Comparison of ENCODE assay signal across 36 cellular contexts in the genomic region with DNA sequence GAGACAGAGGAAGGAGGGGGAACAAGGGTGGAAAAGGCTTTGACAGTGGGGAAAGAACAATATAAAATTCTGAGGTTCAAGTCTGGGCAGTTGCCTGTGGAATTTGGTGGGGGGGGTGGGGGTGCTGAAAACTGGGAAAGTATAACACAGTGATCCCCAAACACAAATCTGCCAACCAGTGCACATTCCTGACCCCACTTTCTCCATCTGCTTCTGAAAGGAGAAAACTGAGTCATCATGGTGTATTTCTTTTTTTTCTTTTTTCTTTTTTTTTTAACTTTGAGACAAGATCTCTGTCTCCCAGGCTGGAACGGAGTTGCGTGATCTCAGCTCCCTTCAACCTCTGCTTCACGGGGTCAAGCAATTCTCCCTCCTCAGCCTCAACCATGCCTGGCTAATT. TPM values are rescaled to one million over a fixed set of nuclear protein-coding genes. Genes with fewer than 3 reads are reported as not detected.
"Had no signal": no experiment of that assay in that cellular context is flagged by ENCODE, and none has a peak within 500 bp of the region (broad histone marks: within the 10 kb centered on the region; RNA-seq: fewer than 3 reads in every experiment).

No MANE protein-coding gene starts in this region.

- H3K4me3 ChIP-seq: heart right ventricle, left lung, lower lobe of right lung, right lobe of liver, skin epidermis, thyroid gland, upper lobe of left lung, vagina had no signal

- H3K36me3 ChIP-seq: brain microvascular endothelial cell, heart right ventricle, left lung, lower lobe of right lung, right lobe of liver, thyroid gland, upper lobe of left lung, vagina had no signal

- H3K9me3 ChIP-seq: heart right ventricle, left lung, lower lobe of right lung, right lobe of liver, thyroid gland, upper lobe of left lung, vagina had no signal

- H3K27me3 ChIP-seq: right lobe of liver, thyroid gland, vagina had no signal

- DNase-seq: activated CD4-positive, alpha-beta memory T cell treated with anti-CD3 and anti-CD28 coated beads for 36 hours; activated CD4-positive, alpha-beta T cell treated with anti-CD3 and anti-CD28 coated beads, Interleukin-2, amount 10 ng/mL, durations not matched to agents 24 days and 14 days; activated CD4-positive, CD25-positive, alpha-beta regulatory T cell treated with anti-CD3 and anti-CD28 coated beads, Interleukin-2, amount 50 U/mL, for 72 hours; activated CD8-positive, alpha-beta memory T cell treated with anti-CD3 and anti-CD28 coated beads, Interleukin-2, amount 50 U/mL, for 4 hours; activated effector memory CD4-positive, alpha-beta T cell treated with anti-CD3 and anti-CD28 coated beads, Interleukin-2, amount 50 U/mL, for 16 hours; activated naive CD4-positive, alpha-beta T cell treated with anti-CD3 and anti-CD28 coated beads for 36 hours; activated naive CD8-positive, alpha-beta T cell treated with anti-CD3 and anti-CD28 coated beads for 36 hours; activated T-cell treated with anti-CD3 and anti-CD28 coated beads, Interleukin-2, amount 50 U/mL, for 1 hour; amniotic stem cell; brain microvascular endothelial cell; caudate nucleus; foreskin keratinocyte; heart right ventricle; left lung; lower lobe of right lung; mesenchymal stem cell; naive thymus-derived CD8-positive, alpha-beta T cell; nucleus accumbens; posterior cingulate gyrus; right lobe of liver; stimulated activated CD4-positive, alpha-beta T cell treated with anti-CD3 and anti-CD28 coated beads, Interleukin-12 subunit alpha, Interleukin-12 subunit beta, amount 100 ng/mL, for 4 hours; stimulated activated CD4-positive, alpha-beta T cell treated with anti-CD3 and anti-CD28 coated beads, Interleukin-4, amount 100 ng/mL, for 1 hour; substantia nigra; T1000; thyroid gland; upper lobe of left lung had no signal

- H3K4me1 ChIP-seq: foreskin keratinocyte, thyroid gland had no signal

- ATAC-seq: foreskin keratinocyte; heart right ventricle; left lung; lower lobe of right lung; naive thymus-derived CD8-positive, alpha-beta T cell; right lobe of liver had no signal

- H3K27ac ChIP-seq: brain microvascular endothelial cell, foreskin keratinocyte, heart right ventricle, left lung, lower lobe of right lung, right lobe of liver, skin epidermis, thyroid gland, upper lobe of left lung, vagina had no signal

RNA-seq across cellular contexts. Expression of a gene that starts 4.4 kb away (rescaled TPM):
- total RNA-seq: activated CD4-positive, alpha-beta memory T cell treated with anti-CD3 and anti-CD28 coated beads for 36 hours; activated CD4-positive, alpha-beta T cell treated with anti-CD3 and anti-CD28 coated beads, Interleukin-2, amount 10 ng/mL, durations not matched to agents 24 days and 14 days; activated CD8-positive, alpha-beta memory T cell treated with anti-CD3 and anti-CD28 coated beads for 36 hours; activated naive CD4-positive, alpha-beta T cell treated with anti-CD3 and anti-CD28 coated beads for 36 hours; activated naive CD8-positive, alpha-beta T cell treated with anti-CD3 and anti-CD28 coated beads for 36 hours; activated T-helper 1 cell treated with anti-CD3 and anti-CD28 coated beads, Interleukin-12 subunit alpha, Interleukin-12 subunit beta, Interleukin-2, Interleukin-4 antibody, amounts not matched to agents 30 ng/mL and 10 ng/mL and 1 ng/mL, durations not matched to agents 14 hours and 24 hours and 36 hours; endothelial cell of umbilical vein; foreskin keratinocyte; naive thymus-derived CD8-positive, alpha-beta T cell; neural crest cell had no signal
- polyA plus RNA-seq: endothelial cell of umbilical vein; foreskin keratinocyte; naive thymus-derived CD8-positive, alpha-beta T cell had no signal

RNA-seq across cellular contexts. Expression of a gene that starts 32.0 kb away (rescaled TPM):
- total RNA-seq: activated CD4-positive, alpha-beta memory T cell treated with anti-CD3 and anti-CD28 coated beads for 36 hours; activated CD4-positive, alpha-beta T cell treated with anti-CD3 and anti-CD28 coated beads, Interleukin-2, amount 10 ng/mL, durations not matched to agents 24 days and 14 days; activated CD8-positive, alpha-beta memory T cell treated with anti-CD3 and anti-CD28 coated beads for 36 hours; activated naive CD4-positive, alpha-beta T cell treated with anti-CD3 and anti-CD28 coated beads for 36 hours; activated naive CD8-positive, alpha-beta T cell treated with anti-CD3 and anti-CD28 coated beads for 36 hours; activated T-helper 1 cell treated with anti-CD3 and anti-CD28 coated beads, Interleukin-12 subunit alpha, Interleukin-12 subunit beta, Interleukin-2, Interleukin-4 antibody, amounts not matched to agents 30 ng/mL and 10 ng/mL and 1 ng/mL, durations not matched to agents 14 hours and 24 hours and 36 hours; astrocyte; endothelial cell of umbilical vein; foreskin keratinocyte; glomerular endothelial cell; heart right ventricle; kidney epithelial cell; naive thymus-derived CD8-positive, alpha-beta T cell; neural crest cell; thyroid gland; vagina had no signal
- polyA plus RNA-seq: endothelial cell of umbilical vein; esophagus; foreskin keratinocyte; heart right ventricle; naive thymus-derived CD8-positive, alpha-beta T cell had no signal
